Comparison of ENCODE assay signal across 19 cellular contexts in genomic region chr3:122512284-122512683, GRCh38. TPM values are rescaled to one million over a fixed set of nuclear protein-coding genes. Genes with fewer than 3 reads are reported as not detected.
DNase-seq lines count a peak whose midpoint lies in the region; TF ChIP-seq lines count a peak whose summit lies in the region.
"Had no signal": no experiment of that assay in that cellular context is flagged by ENCODE, and none has a peak within 500 bp of the region (broad histone marks: within the 10 kb centered on the region; RNA-seq: fewer than 3 reads in every experiment).

No MANE protein-coding gene starts in this region.

- H3K4me1 Mint-ChIP-seq in endodermal cell (peaks cover 55% of the 10 kb centered on the region), neural progenitor cell (peaks cover 22% of the 10 kb centered on the region)

- peaks cover 67% of the 10 kb centered on the region for H4K20me1 ChIP-seq in neural progenitor cell (ENCODE audit: low read depth)

- H3K9ac ChIP-seq in HUES6 (ENCODE audit: low read length): no peak overlapping the region
- H3K9ac ChIP-seq in endodermal cell (ENCODE audit: extremely low read depth, low read length, poor library complexity, severe bottlenecking): no peak overlapping the region
- no peak overlapping the region for H3K9ac ChIP-seq in neural progenitor cell
- H3K9ac ChIP-seq: parathyroid adenoma had no signal

- peaks cover 7% of the 10 kb centered on the region for H3F3A ChIP-seq in neural progenitor cell (ENCODE audit: low read depth)

- H3K27ac Mint-ChIP-seq in endodermal cell (no peak overlapping the region), neural progenitor cell (no peak overlapping the region)

- no peaks in the 10 kb centered on the region for H3K36me3 ChIP-seq in HUES6 (ENCODE audit: control insufficient read depth, insufficient read depth, low read length)
- no peaks in the 10 kb centered on the region for H3K36me3 ChIP-seq in endodermal cell (ENCODE audit: control insufficient read depth, insufficient read depth, low read length)
- H3K36me3 ChIP-seq in neural progenitor cell: no peaks in the 10 kb centered on the region
- peaks cover 26% of the 10 kb centered on the region for H3K36me3 ChIP-seq in MG63
- H3K36me3 ChIP-seq in esophagus squamous epithelium: no peaks in the 10 kb centered on the region
- H3K36me3 ChIP-seq: suprapubic skin had no signal

- H3K9me3 ChIP-seq in HUES6 (ENCODE audit: control insufficient read depth, insufficient read depth, low read depth, low read length) (no peaks in the 10 kb centered on the region), endodermal cell (ENCODE audit: control insufficient read depth, low read length) (no peaks in the 10 kb centered on the region), neural progenitor cell (ENCODE audit: low read depth) (no peaks in the 10 kb centered on the region), MG63 (peaks cover 2% of the 10 kb centered on the region; the same call in 1 of the 2 replicates), esophagus squamous epithelium (no peaks in the 10 kb centered on the region)
- H3K9me3 ChIP-seq: suprapubic skin had no signal

- peak overlapping the region; percentile 10; the same call in 1 of the 2 replicates for H3K27ac ChIP-seq in HUES6 (ENCODE audit: low read depth, low read length)
- H3K27ac ChIP-seq in endodermal cell (ENCODE audit: low read depth, low read length): no peak overlapping the region
- no peak overlapping the region for H3K27ac ChIP-seq in neural progenitor cell
- no peak overlapping the region for H3K27ac ChIP-seq in esophagus squamous epithelium
- H3K27ac ChIP-seq: suprapubic skin had no signal

- TF ChIP-seq POLR2A in esophagus squamous epithelium (IDR thresholded peaks at IDR 0.05): no peak

- TF ChIP-seq CTCF in endodermal cell (conservative IDR thresholded peaks at IDR 0.05) (no peak), neural progenitor cell (IDR thresholded peaks at IDR 0.05) (no peak), esophagus squamous epithelium (IDR thresholded peaks at IDR 0.05) (no peak)

- peaks cover 2% of the 10 kb centered on the region for H3K36me3 Mint-ChIP-seq in endodermal cell (ENCODE audit: low read depth)
- H3K36me3 Mint-ChIP-seq in neural progenitor cell: peaks cover 23% of the 10 kb centered on the region

- 76 to 79% methylated on average over 11 to 15 of the region's 15 CpGs for WGBS in endodermal cell (ENCODE audit: insufficient coverage in 1 of 2, insufficient read length in 1 of 2), 2 experiments
- WGBS in esophagus squamous epithelium, 2 donors: 86 to 87% methylated on average over 15 of the region's 15 CpGs

- H3K79me2 ChIP-seq in neural progenitor cell (ENCODE audit: low read depth): peaks cover 69% of the 10 kb centered on the region

- no peak overlapping the region for H2AFZ ChIP-seq in neural progenitor cell (replicated peaks)
- H2AFZ ChIP-seq: parathyroid adenoma had no signal

- H3K27me3 ChIP-seq in HUES6 (ENCODE audit: control insufficient read depth, insufficient read depth, low read length): no peaks in the 10 kb centered on the region
- no peaks in the 10 kb centered on the region for H3K27me3 ChIP-seq in endodermal cell (ENCODE audit: control insufficient read depth, insufficient read depth, low read length, poor library complexity, severe bottlenecking)
- no peaks in the 10 kb centered on the region for H3K27me3 ChIP-seq in neural progenitor cell
- H3K27me3 ChIP-seq in MG63: no peaks in the 10 kb centered on the region
- no peaks in the 10 kb centered on the region for H3K27me3 ChIP-seq in esophagus squamous epithelium
- H3K27me3 ChIP-seq: suprapubic skin had no signal

- in situ Hi-C loops in Caki2 (cut with HindIII; ENCODE audit: low pct_unique_long_range_greater_than_20kb, low sequenced_read_pairs): no loop called here

- intact Hi-C loops in esophagus squamous epithelium (cut with DNase I): no loop called here

- H3K9me3 Mint-ChIP-seq in endodermal cell (no peaks in the 10 kb centered on the region), neural progenitor cell (peaks cover 11% of the 10 kb centered on the region)
- H3K9me3 Mint-ChIP-seq: activated T-helper 17 cell treated with anti-CD3 and anti-CD28 coated beads, Interleukin-2, amount 50 U/mL, for 72 hours had no signal

- DNase-seq in Caki2 (ENCODE audit: low read depth) (peak; percentile 12), endodermal cell (peak; percentile 62), neural progenitor cell (ENCODE audit: low spot score) (no peak), MG63 (no peak), esophagus squamous epithelium (lab: John Stamatoyannopoulos, UW) (no peak), mucosa of gallbladder (ENCODE audit: low spot score) (no peak), epidermal melanocyte (ENCODE audit: insufficient read length, low spot score) (no peak)
- DNase-seq: activated CD8-positive, alpha-beta memory T cell treated with anti-CD3 and anti-CD28 coated beads for 24 hours; AML-193; amniotic stem cell; GDM1; hippocampal formation; NCI-H526 treated with DMSO at 0.1 percent for 48 hours; SHP77; stimulated activated CD8-positive, alpha-beta memory T cell treated with anti-CD3 and anti-CD28 coated beads, Interleukin-4, amount 100 ng/mL, for 48 hours had no signal

- peaks cover 42% of the 10 kb centered on the region for H3K4me1 ChIP-seq in HUES6 (ENCODE audit: control insufficient read depth, insufficient read depth, low read length)
- no peaks in the 10 kb centered on the region for H3K4me1 ChIP-seq in endodermal cell (ENCODE audit: control insufficient read depth, insufficient read depth, low read length)
- peaks cover 22% of the 10 kb centered on the region for H3K4me1 ChIP-seq in neural progenitor cell
- H3K4me1 ChIP-seq in esophagus squamous epithelium: peaks cover 8 to 57% (median 25%) of the 10 kb centered on the region in 3 donors

- H3K4me3 ChIP-seq in HUES6 (ENCODE audit: low read depth, low read length) (peak overlapping the region; percentile 84), endodermal cell (ENCODE audit: low read length) (peak overlapping the region; percentile 91), neural progenitor cell (peak overlapping the region; percentile 6), MG63 (no peak overlapping the region), esophagus squamous epithelium (no peak overlapping the region)
- H3K4me3 ChIP-seq: suprapubic skin had no signal

- H3K27me3 Mint-ChIP-seq in endodermal cell (ENCODE audit: insufficient read depth): peaks cover 1% of the 10 kb centered on the region
- H3K27me3 Mint-ChIP-seq in neural progenitor cell (ENCODE audit: insufficient read depth, low read depth): peaks cover 3% of the 10 kb centered on the region
- H3K27me3 Mint-ChIP-seq: activated T-helper 17 cell treated with anti-CD3 and anti-CD28 coated beads, Interleukin-2, amount 50 U/mL, for 72 hours had no signal

- H3K4me3 Mint-ChIP-seq in endodermal cell (peak overlapping the region; percentile 83), neural progenitor cell (peak overlapping the region; percentile 33)

- H3K4me2 ChIP-seq in neural progenitor cell: peak overlapping the region; percentile 74

RNA-seq across cellular contexts. Expression of gene KPNA1, which starts 2.5 kb away (rescaled TPM):
- 43.0 and 50.8 TPM in 2 replicates for total RNA-seq in Caki2 (2014; rRNA removed; shearing (Covaris generic); ENCODE audit: low replicate concordance)
- total RNA-seq in endodermal cell (10 to 100 TPM; 90.5 to 93.4 TPM), neural progenitor cell (ENCODE audit: low replicate concordance) (36.9 and 37.1 TPM in 2 replicates), esophagus squamous epithelium (10 to 100 TPM; 30.0 to 38.1 (median 34.5) TPM), mucosa of gallbladder (55.2 TPM)
- 69.5 TPM for polyA plus RNA-seq in endodermal cell (2013, experiment 1 of 2)
- polyA plus RNA-seq in endodermal cell (2013, experiment 2 of 2): 63.0 TPM
- total RNA-seq in MG63 (2014; rRNA removed; shearing (Covaris generic); ENCODE audit: low replicate concordance): 102 and 126 TPM in 2 replicates

RNA-seq across cellular contexts. Expression of gene PARP9, which starts 51.8 kb away (rescaled TPM):
- total RNA-seq in Caki2 (2014; rRNA removed; shearing (Covaris generic); ENCODE audit: low replicate concordance): 7.0 and 8.7 TPM in 2 replicates
- total RNA-seq in endodermal cell (1 to 10 TPM; 3.7 to 4.3 TPM), neural progenitor cell (ENCODE audit: low replicate concordance) (1.0 and 1.2 TPM in 2 replicates), esophagus squamous epithelium (10 to 100 TPM; 16.6 to 50.0 (median 19.9) TPM), mucosa of gallbladder (29.6 TPM)
- polyA plus RNA-seq in endodermal cell (2013, experiment 1 of 2): 0.96 TPM
- 0.99 TPM for polyA plus RNA-seq in endodermal cell (2013, experiment 2 of 2)
- 20.8 and 40.0 TPM in 2 replicates for total RNA-seq in MG63 (2014; rRNA removed; shearing (Covaris generic); ENCODE audit: low replicate concordance)

RNA-seq across cellular contexts. Expression of gene DTX3L, which starts 51.9 kb away (rescaled TPM):
- total RNA-seq in Caki2 (2014; rRNA removed; shearing (Covaris generic); ENCODE audit: low replicate concordance): 15.0 and 17.2 TPM in 2 replicates
- total RNA-seq in endodermal cell (1 to 10 TPM; 4.9 to 6.6 TPM), neural progenitor cell (ENCODE audit: low replicate concordance) (2.2 and 3.2 TPM in 2 replicates), esophagus squamous epithelium (10 to 100 TPM; 17.8 to 25.8 (median 19.9) TPM), mucosa of gallbladder (39.9 TPM)
- polyA plus RNA-seq in endodermal cell (2013, experiment 1 of 2): 0.85 TPM
- 1.1 TPM for polyA plus RNA-seq in endodermal cell (2013, experiment 2 of 2)
- 28.4 and 39.3 TPM in 2 replicates for total RNA-seq in MG63 (2014; rRNA removed; shearing (Covaris generic); ENCODE audit: low replicate concordance)

Comparison
In these comparisons a context has a peak if more than half of its experiments do, and no peak if none do; other contexts are left out.
1. DNase-seq: peak in Caki2 (single experiment) and endodermal cell (single experiment); none in neural progenitor cell (single experiment), MG63 (single experiment), esophagus squamous epithelium (single experiment), mucosa of gallbladder (single experiment) and epidermal melanocyte (single experiment).
2. H3K4me3 ChIP-seq: peak in HUES6 (single experiment), endodermal cell (single experiment) and neural progenitor cell (single experiment); none in MG63 (single experiment) and esophagus squamous epithelium (0 of 4).